Comparison of ENCODE assay signal across 8 cellular contexts in genomic region chr18:51030537-51031258, GRCh38. TPM values are rescaled to one million over a fixed set of nuclear protein-coding genes. Genes with fewer than 3 reads are reported as not detected.
DNase-seq lines count a peak whose midpoint lies in the region; ATAC-seq lines count a peak whose summit lies in the region.

No MANE protein-coding gene starts in this region.

- DNase-seq in DMS 273 (lab: John Stamatoyannopoulos, UW; ENCODE audit: unreplicated experiment) (peak; percentile 87), DMS 273 treated with DMSO at 0.1 percent for 48 hours (lab: John Stamatoyannopoulos, UW) (no peak), NCI-H1105 treated with DMSO at 0.1 percent for 48 hours (lab: John Stamatoyannopoulos, UW) (peak; percentile 56), cerebellum (ENCODE audit: low spot score) (peak; percentile 76), left kidney (ENCODE audit: low read depth, low spot score) (peak; percentile 91)
- DNase-seq in stimulated activated CD4-positive, alpha-beta T cell treated with anti-CD3 and anti-CD28 coated beads, Interleukin-1b, Interleukin-23, amount 100 ng/mL, for 4 hours (ENCODE audit: low read depth in 2 of 2): peak; percentile 49 to 61

- peak; percentile 61 for ATAC-seq in HG02588 (IDR thresholded peaks at IDR 0.05; ENCODE audit: unreplicated experiment)
- ATAC-seq in activated CD4-positive, CD25-positive, alpha-beta regulatory T cell treated with anti-CD3 and anti-CD28 coated beads, Interleukin-2, amount 50 U/mL, for 24 hours: peak; percentile 58 to 70

RNA-seq across cellular contexts. Expression of gene SMAD4, which starts 0.7 kb away (rescaled TPM):
- 94.7 TPM for total RNA-seq in cerebellum
